In genomic region chr20:62232764-62233645, GRCh38 we compare ENCODE assay signal across 1 cellular context.
TF ChIP-seq lines count a peak whose summit lies in the region.

No MANE protein-coding gene starts in this region.

TF ChIP-seq in HCT116, 20 proteins besides CTCF, POLR2A, EP300 and RAD21 (continued from another document):
- TF ChIP-seq CBX3 (IDR thresholded peaks at IDR 0.05; ENCODE audit: low read depth) (no peak), ELF1 (IDR thresholded peaks at IDR 0.05; ENCODE audit: borderline replicate concordance, low read depth) (no peak), TCF7L2 (IDR thresholded peaks at IDR 0.05; ENCODE audit: borderline replicate concordance, extremely low read depth, insufficient read depth, insufficient read length) (no peak), SP1 (IDR thresholded peaks at IDR 0.05; ENCODE audit: low read depth) (no peak), POLR2AphosphoS5 (IDR thresholded peaks at IDR 0.05; ENCODE audit: low read depth, low read length) (no peak), ZBTB33 (IDR thresholded peaks at IDR 0.05; ENCODE audit: extremely low read depth, insufficient replicate concordance, low read length) (no peak), REST (IDR thresholded peaks at IDR 0.05; ENCODE audit: low read depth) (no peak), EZH2 (IDR thresholded peaks at IDR 0.05) (no peak), ZNF274 (IDR thresholded peaks at IDR 0.05; ENCODE audit: low read depth, low read length) (no peak), ZFX (IDR thresholded peaks at IDR 0.05) (no peak)
